11 cellular contexts compared by ENCODE assay signal in genomic region chr6:27812078-27812804, GRCh38.
DNase-seq lines count a peak whose midpoint lies in the region; ATAC-seq and TF ChIP-seq lines count a peak whose summit lies in the region.
"Had no signal": no experiment of that assay in that cellular context is flagged by ENCODE, and none has a peak within 500 bp of the region (broad histone marks: within the 10 kb centered on the region; RNA-seq: fewer than 3 reads in every experiment).

No MANE protein-coding gene starts in this region.

- CTCF ChIA-PET in activated CD8-positive, alpha-beta T cell treated with anti-CD3 and anti-CD28 coated beads for 36 hours (lab: Charles Lee): interaction anchor here (7.0 kb wide), 1 partner anchor 83 kb away, joined by 63 read pairs; a partner anchor contains a TSS

- intact Hi-C loops in activated CD8-positive, alpha-beta T cell treated with anti-CD3 and anti-CD28 coated beads for 36 hours (cut with micrococcal nuclease): loop anchor here (5.0 kb wide), 1 partner anchor 665 kb away; a partner anchor contains a TSS
- intact Hi-C loops in dorsolateral prefrontal cortex (cut with DNase I): no loop called here

- H3K27me3 ChIP-seq in dorsolateral prefrontal cortex: peaks cover 0 to 98% (median 70%) of the 10 kb centered on the region in 45 donors

- H3K4me3 Mint-ChIP-seq in activated CD8-positive, alpha-beta T cell treated with anti-CD3 and anti-CD28 coated beads for 36 hours: peak overlapping the region; percentile 17
- H3K4me3 Mint-ChIP-seq in stimulated activated effector memory CD8-positive, alpha-beta T cell treated with anti-CD3 and anti-CD28 coated beads, Interleukin-12 subunit alpha, Interleukin-12 subunit beta, amount 100 ng/mL, for 72 hours: peak overlapping the region; percentile 71

- H3K9me3 Mint-ChIP-seq in activated naive CD4-positive, alpha-beta T cell treated with anti-CD3 and anti-CD28 coated beads, Interleukin-2, amount 50 U/mL, for 72 hours: no peaks in the 10 kb centered on the region
- H3K9me3 Mint-ChIP-seq in activated CD8-positive, alpha-beta T cell treated with anti-CD3 and anti-CD28 coated beads for 36 hours: no peaks in the 10 kb centered on the region
- H3K9me3 Mint-ChIP-seq in stimulated activated effector memory CD8-positive, alpha-beta T cell treated with anti-CD3 and anti-CD28 coated beads, Interleukin-12 subunit alpha, Interleukin-12 subunit beta, amount 100 ng/mL, for 72 hours: no peaks in the 10 kb centered on the region

- H3K36me3 Mint-ChIP-seq in activated naive CD4-positive, alpha-beta T cell treated with anti-CD3 and anti-CD28 coated beads, Interleukin-2, amount 50 U/mL, for 72 hours: peaks cover 23 to 26% of the 10 kb centered on the region in 2 donors
- H3K36me3 Mint-ChIP-seq in activated CD8-positive, alpha-beta T cell treated with anti-CD3 and anti-CD28 coated beads for 36 hours (ENCODE audit: low read depth): peaks cover 13% of the 10 kb centered on the region
- H3K36me3 Mint-ChIP-seq in stimulated activated effector memory CD8-positive, alpha-beta T cell treated with anti-CD3 and anti-CD28 coated beads, Interleukin-12 subunit alpha, Interleukin-12 subunit beta, amount 100 ng/mL, for 72 hours: peaks cover 52% of the 10 kb centered on the region
- H3K36me3 Mint-ChIP-seq: CD4-positive, CD25-positive, alpha-beta regulatory T cell had no signal

- DNase-seq in activated naive CD4-positive, alpha-beta T cell treated with anti-CD3 and anti-CD28 coated beads, Interleukin-2, amount 50 U/mL, for 72 hours (ENCODE audit: low spot score in 2 of 2): no peak
- DNase-seq in activated naive CD4-positive, alpha-beta T cell (lab: John Stamatoyannopoulos, UW): no peak
- DNase-seq in M059J (ENCODE audit: low read depth) (peak; percentile 68), inferior parietal cortex (ENCODE audit: extremely low spot score) (no peak), dorsolateral prefrontal cortex (no peak)
- DNase-seq in activated CD8-positive, alpha-beta T cell treated with anti-CD3 and anti-CD28 coated beads for 36 hours: no peak
- DNase-seq in stimulated activated effector memory CD8-positive, alpha-beta T cell treated with anti-CD3 and anti-CD28 coated beads, Interleukin-12 subunit alpha, Interleukin-12 subunit beta, amount 100 ng/mL, for 72 hours (ENCODE audit: low spot score in 2 of 2): peak in 1 of 2 donors; percentile 37
- DNase-seq: amygdala, NCI-H2029 had no signal

- no peak overlapping the region for H3K4me3 ChIP-seq in dorsolateral prefrontal cortex

- H3K27me3 Mint-ChIP-seq in activated CD8-positive, alpha-beta T cell treated with anti-CD3 and anti-CD28 coated beads for 36 hours: no peaks in the 10 kb centered on the region

- POLR2A ChIA-PET in activated CD8-positive, alpha-beta T cell treated with anti-CD3 and anti-CD28 coated beads for 36 hours (lab: Charles Lee): interaction anchor here (1.8 to 10.7 kb wide), 12 partner anchors 9 to 1780 kb away, joined by 7 to 470 read pairs (median 72); a partner anchor contains a TSS

- no peak for ATAC-seq in activated naive CD4-positive, alpha-beta T cell treated with anti-CD3 and anti-CD28 coated beads, Interleukin-2, amount 50 U/mL, for 72 hours
- no peak for ATAC-seq in activated CD8-positive, alpha-beta T cell treated with anti-CD3 and anti-CD28 coated beads for 36 hours
- ATAC-seq in stimulated activated effector memory CD8-positive, alpha-beta T cell treated with anti-CD3 and anti-CD28 coated beads, Interleukin-12 subunit alpha, Interleukin-12 subunit beta, amount 100 ng/mL, for 72 hours: no peak
- ATAC-seq in HG02642 (IDR thresholded peaks at IDR 0.05; ENCODE audit: poor library complexity, unreplicated experiment): no peak

- H3K4me1 Mint-ChIP-seq in activated CD8-positive, alpha-beta T cell treated with anti-CD3 and anti-CD28 coated beads for 36 hours (ENCODE audit: low read depth): peaks cover 50% of the 10 kb centered on the region
- H3K4me1 Mint-ChIP-seq in stimulated activated effector memory CD8-positive, alpha-beta T cell treated with anti-CD3 and anti-CD28 coated beads, Interleukin-12 subunit alpha, Interleukin-12 subunit beta, amount 100 ng/mL, for 72 hours: peaks cover 50% of the 10 kb centered on the region

- no peak for TF ChIP-seq CTCF in activated CD8-positive, alpha-beta T cell treated with anti-CD3 and anti-CD28 coated beads for 36 hours (IDR thresholded peaks at IDR 0.05)
- no peak for TF ChIP-seq CTCF in dorsolateral prefrontal cortex (IDR thresholded peaks at IDR 0.05 in 54 of 56, conservative IDR thresholded peaks at IDR 0.05 in 2 of 56; ENCODE audit: low read depth in 1 of 56, partially characterized antibody in 56 of 56)

- no peak overlapping the region for H3K27ac ChIP-seq in dorsolateral prefrontal cortex

- peak overlapping the region; percentile 98 to 100 for H3K27ac Mint-ChIP-seq in activated naive CD4-positive, alpha-beta T cell treated with anti-CD3 and anti-CD28 coated beads, Interleukin-2, amount 50 U/mL, for 72 hours
- peak overlapping the region; percentile 55 for H3K27ac Mint-ChIP-seq in activated CD8-positive, alpha-beta T cell treated with anti-CD3 and anti-CD28 coated beads for 36 hours
- H3K27ac Mint-ChIP-seq in stimulated activated effector memory CD8-positive, alpha-beta T cell treated with anti-CD3 and anti-CD28 coated beads, Interleukin-12 subunit alpha, Interleukin-12 subunit beta, amount 100 ng/mL, for 72 hours: no peak overlapping the region
